ENCODE assay signal across 12 cellular contexts in the genomic region with DNA sequence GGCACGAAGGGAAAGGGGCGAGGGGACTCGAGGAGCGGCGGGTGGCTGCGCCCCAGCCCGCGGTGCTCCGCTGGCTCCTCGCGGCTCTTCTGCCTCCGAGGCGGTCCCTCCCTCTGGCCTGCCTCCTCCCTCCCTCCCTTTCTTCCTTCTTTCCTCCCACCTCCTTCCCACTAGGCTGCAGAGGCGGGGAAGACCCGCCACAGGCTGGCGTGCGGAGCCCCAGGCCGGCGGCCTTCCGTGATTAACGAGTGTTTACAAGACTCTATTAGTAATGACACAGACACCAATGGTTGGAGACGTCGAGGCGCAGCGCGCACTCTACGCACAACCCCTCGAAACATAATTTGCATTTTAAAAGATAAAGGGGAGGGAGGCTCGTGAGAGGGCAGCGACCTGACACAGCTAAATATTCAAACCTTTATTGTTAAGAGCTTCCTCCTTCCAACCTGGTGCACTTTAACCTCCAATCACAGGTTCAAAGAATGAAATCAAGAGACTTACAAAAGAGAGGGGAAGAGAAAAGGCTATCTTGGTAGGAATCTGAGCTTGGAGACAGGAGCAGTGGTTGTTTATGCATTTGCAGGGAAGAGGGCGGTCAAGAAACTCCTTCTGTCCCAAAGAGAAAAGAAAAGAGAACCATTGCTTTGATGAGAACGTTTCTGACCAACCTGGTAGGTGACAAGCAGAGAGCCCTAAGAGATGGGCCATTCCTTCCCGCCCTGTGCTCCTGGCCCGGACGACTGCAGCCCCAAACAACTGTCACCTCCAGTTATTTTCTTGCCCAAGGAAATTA. TPM values are rescaled to one million over a fixed set of nuclear protein-coding genes. Genes with fewer than 3 reads are reported as not detected.
DNase-seq lines count a peak whose midpoint lies in the region; ATAC-seq and TF ChIP-seq lines count a peak whose summit lies in the region.
"Had no signal": no experiment of that assay in that cellular context is flagged by ENCODE, and none has a peak within 500 bp of the region (broad histone marks: within the 10 kb centered on the region; RNA-seq: fewer than 3 reads in every experiment).

CDX2 (minus strand) TSS at position 243 of the 793 bp plus-strand sequence. CDS start 309 bp downstream, outside the sequence.

- no peak within 1 kb of the TSS for H3K27ac ChIP-seq in CD8-positive, alpha-beta T cell (ENCODE audit: low read depth, low read length)
- no peak within 1 kb of the TSS for H3K27ac ChIP-seq in HL-60 (replicated peaks)
- H3K27ac ChIP-seq in effector memory CD4-positive, alpha-beta T cell (ENCODE audit: insufficient read depth, low read length, poor library complexity, severe bottlenecking) = no peak within 1 kb of the TSS

- intact Hi-C loops in CD8-positive, alpha-beta T cell (cut with DNase I, micrococcal nuclease) = no loop called here

- peaks cover 40% of the 10 kb centered on the region for H3K27me3 ChIP-seq in CD8-positive, alpha-beta T cell (ENCODE audit: insufficient read depth, low read length)
- peaks cover 89% of the 10 kb centered on the region for H3K27me3 ChIP-seq in HL-60 (ENCODE audit: insufficient read depth, poor library complexity, severe bottlenecking)
- peaks cover 86% of the 10 kb centered on the region for H3K27me3 ChIP-seq in mucosa of stomach (ENCODE audit: control insufficient read depth, insufficient read depth, low read length)
- H3K27me3 ChIP-seq in effector memory CD4-positive, alpha-beta T cell (replicated peaks; ENCODE audit: control insufficient read depth, insufficient read depth, low read length, poor library complexity, severe bottlenecking) = peaks cover 46% of the 10 kb centered on the region

- no peaks in the 10 kb centered on the region for H3K9me3 Mint-ChIP-seq in CD8-positive, alpha-beta T cell
- H3K9me3 Mint-ChIP-seq in activated naive CD8-positive, alpha-beta T cell treated with anti-CD3 and anti-CD28 coated beads for 36 hours = no peaks in the 10 kb centered on the region

- H3K36me3 Mint-ChIP-seq in CD8-positive, alpha-beta T cell = no peaks in the 10 kb centered on the region
- no peaks in the 10 kb centered on the region for H3K36me3 Mint-ChIP-seq in activated naive CD8-positive, alpha-beta T cell treated with anti-CD3 and anti-CD28 coated beads for 36 hours

- peaks cover 19% of the 10 kb centered on the region for H3K4me1 Mint-ChIP-seq in CD8-positive, alpha-beta T cell (ENCODE audit: low read depth)
- peaks cover 14% of the 10 kb centered on the region for H3K4me1 Mint-ChIP-seq in activated naive CD8-positive, alpha-beta T cell treated with anti-CD3 and anti-CD28 coated beads for 36 hours

- ATAC-seq in CD8-positive, alpha-beta T cell = no peak
- ATAC-seq in GM21360 (IDR thresholded peaks at IDR 0.05; ENCODE audit: unreplicated experiment) (no peak), HG03571 (IDR thresholded peaks at IDR 0.05; ENCODE audit: unreplicated experiment) (no peak)

- peaks cover 65% of the 10 kb centered on the region for H3K27me3 Mint-ChIP-seq in CD8-positive, alpha-beta T cell (ENCODE audit: low read depth)
- peaks cover 98% of the 10 kb centered on the region for H3K27me3 Mint-ChIP-seq in activated naive CD8-positive, alpha-beta T cell treated with anti-CD3 and anti-CD28 coated beads for 36 hours

- no peak within 1 kb of the TSS for H3K27ac Mint-ChIP-seq in CD8-positive, alpha-beta T cell
- H3K27ac Mint-ChIP-seq in activated naive CD8-positive, alpha-beta T cell treated with anti-CD3 and anti-CD28 coated beads for 36 hours = peak within 1 kb of the TSS; percentile 44

- no peak for TF ChIP-seq CTCF in CD8-positive, alpha-beta T cell (IDR thresholded peaks at IDR 0.05)
- no peak for TF ChIP-seq CTCF in HL-60 (IDR thresholded peaks at IDR 0.05; ENCODE audit: insufficient read depth, low read length)

- peak within 1 kb of the TSS; percentile 58 for H3K9ac ChIP-seq in mucosa of stomach (ENCODE audit: low read length)

- CTCF ChIA-PET in CD8-positive, alpha-beta T cell (lab: Charles Lee) = no interaction called here

- POLR2A ChIA-PET in CD8-positive, alpha-beta T cell (lab: Charles Lee) = no interaction called here

- no peak for DNase-seq in CD8-positive, alpha-beta T cell
- DNase-seq in HL-60 (ENCODE audit: low read depth in 1 of 2, low spot score in 1 of 2) (no peak), NCI-H446 (lab: John Stamatoyannopoulos, UW) (no peak)
- DNase-seq in activated naive CD8-positive, alpha-beta T cell treated with anti-CD3 and anti-CD28 coated beads for 36 hours = no peak
- DNase-seq in effector memory CD4-positive, alpha-beta T cell = no peak
- DNase-seq: activated CD4-positive, alpha-beta T cell treated with anti-CD3 and anti-CD28 coated beads, Interleukin-2, amount 50 U/mL, for 48 hours; erythroblast; NCI-H446 treated with DMSO at 0.1 percent for 48 hours had no signal

- no peaks in the 10 kb centered on the region for H3K36me3 ChIP-seq in CD8-positive, alpha-beta T cell (ENCODE audit: insufficient read depth, low read length)
- H3K36me3 ChIP-seq in mucosa of stomach (ENCODE audit: control insufficient read depth, insufficient read depth, low read length) = no peaks in the 10 kb centered on the region
- H3K36me3 ChIP-seq in effector memory CD4-positive, alpha-beta T cell (ENCODE audit: control insufficient read depth, insufficient read depth, low read length) = no peaks in the 10 kb centered on the region

- peak within 1 kb of the TSS; percentile 38 for H3K4me3 Mint-ChIP-seq in CD8-positive, alpha-beta T cell
- peak within 1 kb of the TSS; percentile 46 for H3K4me3 Mint-ChIP-seq in activated naive CD8-positive, alpha-beta T cell treated with anti-CD3 and anti-CD28 coated beads for 36 hours

- H3K4me3 ChIP-seq in CD8-positive, alpha-beta T cell (ENCODE audit: low read depth, low read length) = no peak within 1 kb of the TSS
- H3K4me3 ChIP-seq in HL-60 (replicated peaks; ENCODE audit: insufficient read depth, low read length) (peak within 1 kb of the TSS; percentile 32), mucosa of stomach (ENCODE audit: low read length) (peak within 1 kb of the TSS; percentile 36)
- H3K4me3 ChIP-seq in effector memory CD4-positive, alpha-beta T cell (ENCODE audit: insufficient read depth, low read depth, low read length, poor library complexity, severe bottlenecking) = no peak within 1 kb of the TSS

- H3K4me1 ChIP-seq in CD8-positive, alpha-beta T cell (ENCODE audit: insufficient read depth, low read length) = peaks cover 7% of the 10 kb centered on the region
- peaks cover 34% of the 10 kb centered on the region for H3K4me1 ChIP-seq in mucosa of stomach (ENCODE audit: control insufficient read depth, insufficient read depth, low read length)
- H3K4me1 ChIP-seq in effector memory CD4-positive, alpha-beta T cell (ENCODE audit: control insufficient read depth, insufficient read depth, low read length, poor library complexity, severe bottlenecking) = peaks cover 9% of the 10 kb centered on the region

- no peaks in the 10 kb centered on the region for H3K9me3 ChIP-seq in CD8-positive, alpha-beta T cell (ENCODE audit: low read length)
- no peaks in the 10 kb centered on the region for H3K9me3 ChIP-seq in mucosa of stomach (ENCODE audit: control insufficient read depth, low read length)
- no peaks in the 10 kb centered on the region for H3K9me3 ChIP-seq in effector memory CD4-positive, alpha-beta T cell (ENCODE audit: control insufficient read depth, low read length)

RNA-seq across cellular contexts. Expression of gene CDX2, which starts in this region (rescaled TPM):
- total RNA-seq in CD8-positive, alpha-beta T cell = not detected
- total RNA-seq in activated naive CD8-positive, alpha-beta T cell treated with anti-CD3 and anti-CD28 coated beads for 36 hours = not detected
- total RNA-seq: myocyte had no signal

Comparison
In these comparisons a context has a peak if more than half of its experiments do, and no peak if none do; other contexts are left out.
1. H3K4me3 ChIP-seq: peak in HL-60 (single experiment) and mucosa of stomach (single experiment); none in CD8-positive, alpha-beta T cell (single experiment) and effector memory CD4-positive, alpha-beta T cell (single experiment).